ENCODE assay signal across 1 cellular context in genomic region chr12:108839890-108840230, GRCh38.
TF ChIP-seq lines count a peak whose summit lies in the region.

No MANE protein-coding gene starts in this region.

TF ChIP-seq in H1, 55 proteins besides CTCF, POLR2A, EP300 and RAD21:
- TF ChIP-seq JUN (IDR thresholded peaks at IDR 0.05; ENCODE audit: low read depth, low read length) = no peak
- no peak for TF ChIP-seq RFX5 (IDR thresholded peaks at IDR 0.05; ENCODE audit: borderline replicate concordance, low read depth, low read length)
- no peak for TF ChIP-seq SRF (IDR thresholded peaks at IDR 0.05; ENCODE audit: low read depth, low read length)
- no peak for TF ChIP-seq CHD7 (IDR thresholded peaks at IDR 0.05; ENCODE audit: insufficient replicate concordance, low read length)
- TF ChIP-seq SP1 (IDR thresholded peaks at IDR 0.05; ENCODE audit: low read depth, low read length) = no peak
- TF ChIP-seq GTF2F1 (IDR thresholded peaks at IDR 0.05; ENCODE audit: borderline replicate concordance, low read depth, low read length) = no peak
- TF ChIP-seq USF2 (IDR thresholded peaks at IDR 0.05; ENCODE audit: low read length) = no peak
- TF ChIP-seq YY1 (IDR thresholded peaks at IDR 0.05; ENCODE audit: low read depth, low read length) = no peak
- TF ChIP-seq ATF2 (IDR thresholded peaks at IDR 0.05; ENCODE audit: low read length) = no peak
- no peak for TF ChIP-seq CREB1 (IDR thresholded peaks at IDR 0.05)
- no peak for TF ChIP-seq SIRT6 (IDR thresholded peaks at IDR 0.05; ENCODE audit: low read length)
- no peak for TF ChIP-seq SP2 (IDR thresholded peaks at IDR 0.05; ENCODE audit: low read length)
- no peak for TF ChIP-seq EZH2 (IDR thresholded peaks at IDR 0.05; ENCODE audit: low read depth, low read length, severe bottlenecking)
- no peak for TF ChIP-seq ATF3 (IDR thresholded peaks at IDR 0.05; ENCODE audit: insufficient read depth, low read depth, low read length)
- no peak for TF ChIP-seq CHD1 (IDR thresholded peaks at IDR 0.05; ENCODE audit: low read depth, low read length)
- no peak for TF ChIP-seq HDAC6 (IDR thresholded peaks at IDR 0.05; ENCODE audit: low read depth, low read length)
- no peak for TF ChIP-seq BCL11A (IDR thresholded peaks at IDR 0.05; ENCODE audit: low read depth in 2 of 2, low read length in 2 of 2)
- no peak for TF ChIP-seq POU5F1 (IDR thresholded peaks at IDR 0.05; ENCODE audit: low read depth, low read length)
